8 cellular contexts compared by ENCODE assay signal in the genomic region with DNA sequence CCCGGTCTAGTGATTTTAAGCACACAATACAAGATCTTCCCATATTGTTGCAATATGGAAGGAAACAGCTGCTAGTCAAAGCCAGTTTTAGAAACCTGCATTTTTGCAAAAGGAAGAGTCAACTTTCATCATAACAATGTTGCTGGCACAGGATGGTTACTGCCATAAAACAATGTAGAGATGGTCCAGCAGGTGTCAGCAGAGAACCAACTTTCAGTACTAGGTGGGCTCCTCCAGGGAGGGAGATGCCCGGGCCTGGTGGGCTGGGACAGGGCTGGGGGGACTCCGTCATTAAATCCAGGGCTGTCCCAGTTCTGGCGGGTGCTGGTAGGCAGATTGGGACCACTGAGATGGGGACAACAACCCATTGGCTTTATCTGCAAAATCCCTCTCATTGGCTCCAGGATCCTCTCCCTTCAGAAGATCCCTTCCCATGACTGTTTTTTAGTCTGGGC. TPM values are rescaled to one million over a fixed set of nuclear protein-coding genes. Genes with fewer than 3 reads are reported as not detected.
A peak's percentile ranks its signal among the peaks of the same experiment; 100 is the strongest.
DNase-seq lines count a peak whose midpoint lies in the region; ATAC-seq, FAIRE-seq and TF ChIP-seq lines count a peak whose summit lies in the region.

No MANE protein-coding gene starts in this region.

- H3K27ac ChIP-seq in upper lobe of right lung: no peak overlapping the region

- H3K9me3 ChIP-seq in upper lobe of right lung: no peaks in the 10 kb centered on the region

- H3K4me1 Mint-ChIP-seq in MCF 10A (ENCODE audit: insufficient read depth, unreplicated experiment): no peaks in the 10 kb centered on the region

- H3K4me1 ChIP-seq in upper lobe of right lung: peaks cover 27% of the 10 kb centered on the region

- peak; percentile 41 for ATAC-seq in GM21526 (IDR thresholded peaks at IDR 0.05; ENCODE audit: low FRiP score, unreplicated experiment)
- peak; percentile 51 for ATAC-seq in left colon
- peak; percentile 43 for ATAC-seq in upper lobe of right lung
- no peak for ATAC-seq in HG02852 (IDR thresholded peaks at IDR 0.05; ENCODE audit: unreplicated experiment)

- DNase-seq in COLO829 (ENCODE audit: low spot score): peak; percentile 76
- peak; percentile 2 for DNase-seq in NCI-H2227 treated with DMSO at 0.1 percent for 48 hours (lab: John Stamatoyannopoulos, UW)
- DNase-seq in MCF 10A (ENCODE audit: unreplicated experiment): peak; percentile 74
- peak in 1 of 2 donors; percentile 59 for DNase-seq in left colon
- no peak for DNase-seq in upper lobe of right lung
- DNase-seq in GM19239 (ENCODE audit: insufficient read length, low spot score): no peak

- no peak overlapping the region for H3K4me3 Mint-ChIP-seq in MCF 10A (ENCODE audit: unreplicated experiment)

- CTCF ChIA-PET in MCF 10A (lab: Yijun Ruan, JAX): interaction anchor here (0.6 to 8.3 kb wide), 60 partner anchors 9 to 1590 kb away, joined by 3 to 185 read pairs (median 4); no protein-coding TSS in a partner anchor

- FAIRE-seq in GM19239 (lab: Jason Lieb, UNC): no peak

- H3K27me3 Mint-ChIP-seq in MCF 10A (ENCODE audit: insufficient read depth, unreplicated experiment): no peaks in the 10 kb centered on the region

- H3K27me3 ChIP-seq in upper lobe of right lung: no peaks in the 10 kb centered on the region

- TF ChIP-seq CTCF in MCF 10A (IDR thresholded peaks at IDR 0.05; ENCODE audit: unreplicated experiment): peak; percentile 99
- TF ChIP-seq CTCF in upper lobe of right lung (IDR thresholded peaks at IDR 0.05): peak; percentile 66

- H3K27ac Mint-ChIP-seq in MCF 10A (ENCODE audit: low read depth, unreplicated experiment): no peak overlapping the region

- no peaks in the 10 kb centered on the region for H3K36me3 Mint-ChIP-seq in MCF 10A (ENCODE audit: insufficient read depth, unreplicated experiment)

- H3K36me3 ChIP-seq in upper lobe of right lung: no peaks in the 10 kb centered on the region

- H3K4me3 ChIP-seq in upper lobe of right lung: no peak overlapping the region

- POLR2A ChIA-PET in MCF 10A (lab: Yijun Ruan, JAX): interaction anchor here (0.8 to 1.8 kb wide), 5 partner anchors 328 to 1049 kb away, joined by 3 to 6 read pairs (median 4); no protein-coding TSS in a partner anchor

- no peaks in the 10 kb centered on the region for H3K9me3 Mint-ChIP-seq in MCF 10A (ENCODE audit: unreplicated experiment)

- no TSS peak for BruUV-seq in MCF 10A (replicated peaks; lab: Mats Ljungman, UMichigan)

- intact Hi-C loops in MCF 10A (cut with micrococcal nuclease): loop anchor here (1.0 to 10.0 kb wide), 8 partner anchors 89 to 1581 kb away; no protein-coding TSS in a partner anchor
- intact Hi-C loops in left colon (cut with DNase I, micrococcal nuclease): loop anchor here in 1 of 2 donors (10.0 kb wide), 1 partner anchor 331 kb away; no protein-coding TSS in a partner anchor
- intact Hi-C loops in upper lobe of right lung (cut with DNase I): no loop called here

RNA-seq across cellular contexts. Expression of gene HLX, which starts 5.0 kb away (rescaled TPM):
- total RNA-seq in MCF 10A (2022) (2.1 and 2.3 TPM in 2 replicates), left colon (10 to 100 TPM in 1 of 2 donors, 1 to 10 TPM in 1; 3.1 to 12.3 TPM), upper lobe of right lung (14.9 TPM)

Comparison
In these comparisons a context has a peak if more than half of its experiments do, and no peak if none do; other contexts are left out.
1. DNase-seq: peak in COLO829 (single experiment), NCI-H2227 treated with DMSO at 0.1 percent for 48 hours (single experiment) and MCF 10A (single experiment); none in upper lobe of right lung (single experiment) and GM19239 (single experiment).